Comparison of ENCODE assay signal across 11 cellular contexts in genomic region chr7:142796001-142796500, GRCh38. TPM values are rescaled to one million over a fixed set of nuclear protein-coding genes. Genes with fewer than 3 reads are reported as not detected.
DNase-seq lines count a peak whose midpoint lies in the region; ATAC-seq, FAIRE-seq and TF ChIP-seq lines count a peak whose summit lies in the region.
"Had no signal": no experiment of that assay in that cellular context is flagged by ENCODE, and none has a peak within 500 bp of the region (broad histone marks: within the 10 kb centered on the region; RNA-seq: fewer than 3 reads in every experiment).

No MANE protein-coding gene starts in this region.

- DNase-seq in activated CD4-positive, alpha-beta T cell treated with anti-CD3 and anti-CD28 coated beads, Interleukin-2, amount 10 ng/mL, durations not matched to agents 7 days and 5 days, result no peak
- DNase-seq in activated CD4-positive, alpha-beta T cell treated with anti-CD3 and anti-CD28 coated beads for 1 hour, result no peak
- DNase-seq in activated CD4-positive, alpha-beta memory T cell treated with anti-CD3 and anti-CD28 coated beads for 36 hours, result no peak
- DNase-seq in iPS DF 6.9 (ENCODE audit: low read depth, low spot score), result no peak
- DNase-seq in stimulated activated naive B cell treated with anti-CD40 and anti-IgM and Interleukin-4, amounts not matched to agents 10 μg/mL and 1 μg/mL and 100 μg/mL, for 72 hours, result no peak
- no peak for DNase-seq in epidermal melanocyte (ENCODE audit: insufficient read length, low spot score)
- DNase-seq in aorta, result no peak
- no peak for DNase-seq in H54 (ENCODE audit: insufficient read length, low spot score)

- peaks cover 21% of the 10 kb centered on the region; the same call in 1 of the 2 replicates for H3K27me3 ChIP-seq in iPS DF 6.9 (ENCODE audit: control insufficient read depth, insufficient read depth, low read length)
- H3K27me3 ChIP-seq in aorta (ENCODE audit: control insufficient read depth in 1 of 2, insufficient read depth in 2 of 2, low read length in 1 of 2), result peaks cover 0 to 1% of the 10 kb centered on the region in 2 donors

- no peaks in the 10 kb centered on the region for H3K27me3 Mint-ChIP-seq in activated CD4-positive, alpha-beta T cell treated with anti-CD3 and anti-CD28 coated beads, Interleukin-2, amount 10 ng/mL, durations not matched to agents 7 days and 5 days
- H3K27me3 Mint-ChIP-seq in activated CD4-positive, alpha-beta memory T cell treated with anti-CD3 and anti-CD28 coated beads for 36 hours, result no peaks in the 10 kb centered on the region
- H3K27me3 Mint-ChIP-seq in stimulated activated naive B cell treated with anti-CD40 and anti-IgM and Interleukin-4, amounts not matched to agents 10 μg/mL and 1 μg/mL and 100 μg/mL, for 72 hours, result no peaks in the 10 kb centered on the region

- TF ChIP-seq POLR2A in H54 (IDR thresholded peaks at IDR 0.05; ENCODE audit: low read depth, low read length), result no peak

- H3K4me3 Mint-ChIP-seq in activated CD4-positive, alpha-beta T cell treated with anti-CD3 and anti-CD28 coated beads, Interleukin-2, amount 10 ng/mL, durations not matched to agents 7 days and 5 days, result peak overlapping the region; percentile 100
- peak overlapping the region; percentile 100 for H3K4me3 Mint-ChIP-seq in activated CD4-positive, alpha-beta memory T cell treated with anti-CD3 and anti-CD28 coated beads for 36 hours
- H3K4me3 Mint-ChIP-seq in stimulated activated naive B cell treated with anti-CD40 and anti-IgM and Interleukin-4, amounts not matched to agents 10 μg/mL and 1 μg/mL and 100 μg/mL, for 72 hours, result peak overlapping the region; percentile 92 to 98

- CTCF ChIA-PET in activated CD4-positive, alpha-beta T cell treated with anti-CD3 and anti-CD28 coated beads, Interleukin-2, amount 10 ng/mL, durations not matched to agents 7 days and 5 days (lab: Charles Lee), result interaction anchor here (1.0 to 5.8 kb wide), 3 partner anchors 10 to 169 kb away, joined by 3 to 104 read pairs (median 19); no protein-coding TSS in a partner anchor
- CTCF ChIA-PET in activated CD4-positive, alpha-beta memory T cell treated with anti-CD3 and anti-CD28 coated beads for 36 hours (lab: Charles Lee), result interaction anchor here (3.5 to 20.0 kb wide), 3 partner anchors 8 to 14 kb away, joined by 17 to 390 read pairs (median 17); no protein-coding TSS in a partner anchor

- H3K4me3 ChIP-seq in iPS DF 6.9 (ENCODE audit: low read length) (peak overlapping the region; percentile 64; the same call in 1 of the 2 replicates), aorta (ENCODE audit: low read length in 2 of 2) (no peak overlapping the region)

- H3K9me3 ChIP-seq in iPS DF 6.9 (ENCODE audit: control insufficient read depth, insufficient read depth, low read length) (no peaks in the 10 kb centered on the region), aorta (ENCODE audit: control insufficient read depth, low read length) (no peaks in the 10 kb centered on the region)

- H3K4me1 Mint-ChIP-seq in activated CD4-positive, alpha-beta T cell treated with anti-CD3 and anti-CD28 coated beads, Interleukin-2, amount 10 ng/mL, durations not matched to agents 7 days and 5 days, result peaks cover 58% of the 10 kb centered on the region
- H3K4me1 Mint-ChIP-seq in activated CD4-positive, alpha-beta memory T cell treated with anti-CD3 and anti-CD28 coated beads for 36 hours (ENCODE audit: low read depth), result peaks cover 59% of the 10 kb centered on the region
- H3K4me1 Mint-ChIP-seq in stimulated activated naive B cell treated with anti-CD40 and anti-IgM and Interleukin-4, amounts not matched to agents 10 μg/mL and 1 μg/mL and 100 μg/mL, for 72 hours, result peaks cover 66 to 89% of the 10 kb centered on the region in 2 donors

- no peak for ATAC-seq in stimulated activated naive B cell treated with anti-CD40 and anti-IgM and Interleukin-4, amounts not matched to agents 10 μg/mL and 1 μg/mL and 100 μg/mL, for 72 hours (replicated peaks)
- no peak for ATAC-seq in aorta (ENCODE audit: low FRiP score)

- intact Hi-C loops in activated CD4-positive, alpha-beta memory T cell treated with anti-CD3 and anti-CD28 coated beads for 36 hours (cut with micrococcal nuclease), result no loop called here
- intact Hi-C loops in aorta (cut with DNase I), result no loop called here

- no peak for FAIRE-seq in H54 (lab: Jason Lieb, UNC)
- FAIRE-seq: HTR-8/SVneo had no signal

- H3K27ac Mint-ChIP-seq in activated CD4-positive, alpha-beta T cell treated with anti-CD3 and anti-CD28 coated beads, Interleukin-2, amount 10 ng/mL, durations not matched to agents 7 days and 5 days, result peak overlapping the region; percentile 100
- peak overlapping the region; percentile 100 for H3K27ac Mint-ChIP-seq in activated CD4-positive, alpha-beta memory T cell treated with anti-CD3 and anti-CD28 coated beads for 36 hours
- peak overlapping the region; percentile 98 for H3K27ac Mint-ChIP-seq in stimulated activated naive B cell treated with anti-CD40 and anti-IgM and Interleukin-4, amounts not matched to agents 10 μg/mL and 1 μg/mL and 100 μg/mL, for 72 hours

- H3K27ac ChIP-seq in iPS DF 6.9 (ENCODE audit: low read length) (no peak overlapping the region), aorta (ENCODE audit: low read depth in 1 of 2, low read length in 2 of 2) (no peak overlapping the region)

- H3K4me1 ChIP-seq in iPS DF 6.9 (ENCODE audit: control insufficient read depth, insufficient read depth, low read length), result peaks cover 4% of the 10 kb centered on the region; the same call in 1 of the 2 replicates
- no peaks in the 10 kb centered on the region for H3K4me1 ChIP-seq in aorta (ENCODE audit: control insufficient read depth in 1 of 2, insufficient read depth in 2 of 2, low read length in 2 of 2)

- H3K9me3 Mint-ChIP-seq in activated CD4-positive, alpha-beta T cell treated with anti-CD3 and anti-CD28 coated beads, Interleukin-2, amount 10 ng/mL, durations not matched to agents 7 days and 5 days, result no peaks in the 10 kb centered on the region
- H3K9me3 Mint-ChIP-seq in activated CD4-positive, alpha-beta memory T cell treated with anti-CD3 and anti-CD28 coated beads for 36 hours, result no peaks in the 10 kb centered on the region
- no peaks in the 10 kb centered on the region for H3K9me3 Mint-ChIP-seq in stimulated activated naive B cell treated with anti-CD40 and anti-IgM and Interleukin-4, amounts not matched to agents 10 μg/mL and 1 μg/mL and 100 μg/mL, for 72 hours

- H3K36me3 ChIP-seq in iPS DF 6.9 (ENCODE audit: control insufficient read depth, insufficient read depth, low read length), result no peaks in the 10 kb centered on the region
- H3K36me3 ChIP-seq in aorta (ENCODE audit: control insufficient read depth in 1 of 2, insufficient read depth in 2 of 2, low read length in 1 of 2), result no peaks in the 10 kb centered on the region

- WGBS in iPS DF 6.9 (ENCODE audit: insufficient coverage, insufficient read length), result no CpG with 5 or more reads among the region's 9 CpGs
- WGBS in aorta, 2 donors, result 37 to 60% methylated on average over 9 of the region's 9 CpGs

- H3K36me3 Mint-ChIP-seq in activated CD4-positive, alpha-beta T cell treated with anti-CD3 and anti-CD28 coated beads, Interleukin-2, amount 10 ng/mL, durations not matched to agents 7 days and 5 days (ENCODE audit: low read depth), result peaks cover 79% of the 10 kb centered on the region
- H3K36me3 Mint-ChIP-seq in activated CD4-positive, alpha-beta memory T cell treated with anti-CD3 and anti-CD28 coated beads for 36 hours, result peaks cover 80% of the 10 kb centered on the region
- H3K36me3 Mint-ChIP-seq in stimulated activated naive B cell treated with anti-CD40 and anti-IgM and Interleukin-4, amounts not matched to agents 10 μg/mL and 1 μg/mL and 100 μg/mL, for 72 hours, result peaks cover 9 to 26% of the 10 kb centered on the region in 2 donors

- POLR2A ChIA-PET in activated CD4-positive, alpha-beta T cell treated with anti-CD3 and anti-CD28 coated beads, Interleukin-2, amount 10 ng/mL, durations not matched to agents 7 days and 5 days (lab: Charles Lee), result interaction anchor here (5.7 to 8.4 kb wide), 2 partner anchors 10 to 13 kb away, joined by 66 to 143 read pairs; no protein-coding TSS in a partner anchor
- POLR2A ChIA-PET in activated CD4-positive, alpha-beta memory T cell treated with anti-CD3 and anti-CD28 coated beads for 36 hours (lab: Charles Lee), result interaction anchor here (0.6 to 17.9 kb wide), 6 partner anchors 9 to 267 kb away, joined by 3 to 517 read pairs (median 10); no protein-coding TSS in a partner anchor

RNA-seq across cellular contexts. Expression of gene PRSS2, which starts 25.3 kb away (rescaled TPM):
- total RNA-seq in activated CD4-positive, alpha-beta T cell treated with anti-CD3 and anti-CD28 coated beads, Interleukin-2, amount 10 ng/mL, durations not matched to agents 7 days and 5 days, result not detected
- total RNA-seq in activated CD4-positive, alpha-beta memory T cell treated with anti-CD3 and anti-CD28 coated beads for 36 hours, result not detected
- total RNA-seq in aorta, result 10 to 100 TPM in 1 of 2 donors, 1 to 10 TPM in 1; 9.3 to 12.0 TPM
- 10 to 100 TPM; 19.1 to 24.4 TPM for polyA plus RNA-seq in aorta
- total RNA-seq: renal cortical epithelial cell had no signal
- polyA plus RNA-seq: AG04450 had no signal

RNA-seq across cellular contexts. Expression of gene PRSS1, which starts 46.8 kb away (rescaled TPM):
- not detected for total RNA-seq in activated CD4-positive, alpha-beta T cell treated with anti-CD3 and anti-CD28 coated beads, Interleukin-2, amount 10 ng/mL, durations not matched to agents 7 days and 5 days
- not detected for total RNA-seq in activated CD4-positive, alpha-beta memory T cell treated with anti-CD3 and anti-CD28 coated beads for 36 hours
- total RNA-seq in aorta, result 1 to 10 TPM; 5.6 to 6.3 TPM
- 10 to 100 TPM in 1 of 2 donors, 1 to 10 TPM in 1; 8.7 to 19.9 TPM for polyA plus RNA-seq in aorta
- total RNA-seq: renal cortical epithelial cell had no signal
- polyA plus RNA-seq: AG04450 had no signal

RNA-seq across cellular contexts. Expression of gene EPHB6, which starts 58.8 kb away (rescaled TPM):
- 10 to 100 TPM; 28.6 to 29.1 TPM for total RNA-seq in activated CD4-positive, alpha-beta T cell treated with anti-CD3 and anti-CD28 coated beads, Interleukin-2, amount 10 ng/mL, durations not matched to agents 7 days and 5 days
- total RNA-seq in activated CD4-positive, alpha-beta memory T cell treated with anti-CD3 and anti-CD28 coated beads for 36 hours, result 10 to 100 TPM in 1 of 2 experiments, 1 to 10 TPM in 1; 9.5 to 11.0 TPM
- 10 to 100 TPM; 11.6 to 17.7 TPM for total RNA-seq in aorta
- 100 to 1,000 TPM in 1 of 2 donors, 10 to 100 TPM in 1; 12.1 to 125 TPM for polyA plus RNA-seq in aorta

Comparison
In these comparisons a context has a peak if more than half of its experiments do, and no peak if none do; other contexts are left out.
1. RNA of gene PRSS2, which starts 25.3 kb away (total RNA-seq): 9.3 to 12.0 TPM in aorta; not detected in activated CD4-positive, alpha-beta memory T cell treated with anti-CD3 and anti-CD28 coated beads for 36 hours and not detected in activated CD4-positive, alpha-beta T cell treated with anti-CD3 and anti-CD28 coated beads, Interleukin-2, amount 10 ng/mL, durations not matched to agents 7 days and 5 days; every median in the first group is over 4 times any median in the second.
2. RNA of gene PRSS1, which starts 46.8 kb away (total RNA-seq): 5.6 to 6.3 TPM in aorta; not detected in activated CD4-positive, alpha-beta T cell treated with anti-CD3 and anti-CD28 coated beads, Interleukin-2, amount 10 ng/mL, durations not matched to agents 7 days and 5 days and not detected in activated CD4-positive, alpha-beta memory T cell treated with anti-CD3 and anti-CD28 coated beads for 36 hours; every median in the first group is over 4 times any median in the second.
3. Peak in every context shown above with its lines, with median percentiles within 50 percentile points of each other: H3K27ac Mint-ChIP-seq and H3K4me3 Mint-ChIP-seq.